In genomic region chr11:13380731-13381130, GRCh38 we compare ENCODE assay signal across 17 cellular contexts.
"Had no signal": no experiment of that assay in that cellular context is flagged by ENCODE, and none has a peak within 500 bp of the region (broad histone marks: within the 10 kb centered on the region; RNA-seq: fewer than 3 reads in every experiment).

No MANE protein-coding gene starts in this region.

- H3K27me3 ChIP-seq: dorsolateral prefrontal cortex, hepatocyte, spleen had no signal

- H3K27ac ChIP-seq: hepatocyte, psoas muscle, spleen had no signal

- H3K27ac Mint-ChIP-seq: type B pancreatic cell had no signal

- ATAC-seq: left colon; naive thymus-derived CD8-positive, alpha-beta T cell; psoas muscle; sciatic nerve had no signal

- H3K27me3 Mint-ChIP-seq: naive thymus-derived CD8-positive, alpha-beta T cell; type B pancreatic cell had no signal

- DNase-seq: cortex of kidney; dorsolateral prefrontal cortex; effector CD8-positive, alpha-beta T cell; foreskin melanocyte; head of caudate nucleus; left colon; naive thymus-derived CD8-positive, alpha-beta T cell; psoas muscle; retina; spleen; stimulated activated CD4-positive, alpha-beta T cell treated with anti-CD3 and anti-CD28 coated beads, Interleukin-15, amount 100 ng/mL, for 24 hours; stimulated activated CD4-positive, alpha-beta T cell treated with anti-CD3 and anti-CD28 coated beads, Interleukin-2, amount 100 ng/mL, for 24 hours; stimulated activated CD4-positive, alpha-beta T cell treated with anti-CD3 and anti-CD28 coated beads, Interleukin-4, amount 100 ng/mL, for 4 hours; stimulated activated naive CD4-positive, alpha-beta T cell had no signal

- H3K9me3 ChIP-seq: psoas muscle, spleen had no signal

- H3K4me3 Mint-ChIP-seq: naive thymus-derived CD8-positive, alpha-beta T cell; type B pancreatic cell had no signal

- H3K9me3 Mint-ChIP-seq: naive thymus-derived CD8-positive, alpha-beta T cell; type B pancreatic cell had no signal
